ENCODE assay signal across 31 cellular contexts in the genomic region with DNA sequence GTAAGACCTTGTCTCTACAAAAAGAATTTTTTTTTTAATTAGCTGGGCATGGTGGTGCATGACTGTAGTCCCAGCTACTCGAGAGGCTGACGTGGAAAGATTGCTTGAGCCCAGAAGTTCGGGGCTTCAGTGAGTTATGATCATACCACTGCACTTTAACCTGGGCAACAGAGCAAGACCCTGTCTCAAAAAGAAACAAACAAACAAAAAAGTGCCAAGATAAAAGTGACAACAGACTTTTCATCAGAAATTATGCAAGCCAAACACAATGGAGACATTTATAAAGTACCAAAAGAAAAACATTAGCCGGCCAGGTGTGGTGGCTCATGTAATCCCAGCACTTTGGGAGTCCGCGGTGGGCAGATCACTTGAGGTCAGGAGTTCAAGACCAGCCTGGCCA.
"Had no signal": no experiment of that assay in that cellular context is flagged by ENCODE, and none has a peak within 500 bp of the region (broad histone marks: within the 10 kb centered on the region; RNA-seq: fewer than 3 reads in every experiment).

No MANE protein-coding gene starts in this region.

- H3K36me3 ChIP-seq: breast epithelium had no signal

- H3K27ac ChIP-seq: ascending aorta, breast epithelium, cardiac muscle cell, colonic mucosa, dorsolateral prefrontal cortex, foreskin keratinocyte, gastrocnemius medialis, heart left ventricle had no signal

- H3K27ac Mint-ChIP-seq: activated CD4-positive, alpha-beta memory T cell treated with anti-CD3 and anti-CD28 coated beads, Interleukin-2, amount 10 ng/mL, durations not matched to agents 7 days and 5 days; activated CD4-positive, alpha-beta T cell treated with anti-CD3 and anti-CD28 coated beads, Interleukin-2, amount 10 ng/mL, durations not matched to agents 7 days and 5 days; activated naive CD4-positive, alpha-beta T cell treated with anti-CD3 and anti-CD28 coated beads, Interleukin-2, amount 10 ng/mL, durations not matched to agents 7 days and 5 days; activated naive CD8-positive, alpha-beta T cell treated with anti-CD3 and anti-CD28 coated beads, Interleukin-2, amount 10 ng/mL, durations not matched to agents 7 days and 5 days; activated T-cell treated with anti-CD3 and anti-CD28 coated beads, Interleukin-2, amount 50 U/mL, for 72 hours; brain; dendritic cell treated with granulocyte-macrophage colony-stimulating factor and Interleukin-4, amounts not matched to agents 40 ng/mL and 50 ng/mL, for 4 days; endodermal cell had no signal

- H3K4me3 ChIP-seq: ascending aorta, breast epithelium, cardiac muscle cell, colonic mucosa, dorsolateral prefrontal cortex, gastrocnemius medialis, heart left ventricle had no signal

- H3K9me3 ChIP-seq: ascending aorta, breast epithelium, colonic mucosa, gastrocnemius medialis, heart left ventricle had no signal

- H3K27me3 Mint-ChIP-seq: activated CD4-positive, alpha-beta memory T cell treated with anti-CD3 and anti-CD28 coated beads, Interleukin-2, amount 10 ng/mL, durations not matched to agents 7 days and 5 days; activated CD4-positive, alpha-beta T cell treated with anti-CD3 and anti-CD28 coated beads, Interleukin-2, amount 10 ng/mL, durations not matched to agents 7 days and 5 days; activated naive CD4-positive, alpha-beta T cell treated with anti-CD3 and anti-CD28 coated beads, Interleukin-2, amount 10 ng/mL, durations not matched to agents 7 days and 5 days; activated naive CD8-positive, alpha-beta T cell treated with anti-CD3 and anti-CD28 coated beads, Interleukin-2, amount 10 ng/mL, durations not matched to agents 7 days and 5 days; activated T-cell treated with anti-CD3 and anti-CD28 coated beads, Interleukin-2, amount 50 U/mL, for 24 hours; dendritic cell treated with granulocyte-macrophage colony-stimulating factor and Interleukin-4, amounts not matched to agents 40 ng/mL and 50 ng/mL, for 4 days had no signal

- DNase-seq: activated CD4-positive, alpha-beta memory T cell treated with anti-CD3 and anti-CD28 coated beads, Interleukin-2, amount 10 ng/mL, durations not matched to agents 7 days and 5 days; activated CD4-positive, alpha-beta T cell treated with anti-CD3 and anti-CD28 coated beads for 1 hour; activated CD4-positive, alpha-beta T cell treated with anti-CD3 and anti-CD28 coated beads for 4 hours; activated CD4-positive, alpha-beta T cell treated with anti-CD3 and anti-CD28 coated beads, Interleukin-2, amount 10 ng/mL, durations not matched to agents 7 days and 5 days; activated CD4-positive, alpha-beta T cell treated with anti-CD3 and anti-CD28 coated beads, Interleukin-2, amount 50 U/mL, for 4 hours; activated CD8-positive, alpha-beta memory T cell treated with anti-CD3 and anti-CD28 coated beads, Interleukin-2, amount 50 U/mL, for 48 hours; activated gamma-delta T cell; activated naive CD4-positive, alpha-beta T cell; activated naive CD4-positive, alpha-beta T cell treated with anti-CD3 and anti-CD28 coated beads, Interleukin-2, amount 10 ng/mL, durations not matched to agents 7 days and 5 days; activated naive CD8-positive, alpha-beta T cell treated with anti-CD3 and anti-CD28 coated beads, Interleukin-2, amount 10 ng/mL, durations not matched to agents 7 days and 5 days; activated T-cell treated with anti-CD3 and anti-CD28 coated beads for 4 hours; activated T-cell treated with anti-CD3 and anti-CD28 coated beads, Interleukin-2, amount 50 U/mL, for 24 hours; activated T-cell treated with anti-CD3 and anti-CD28 coated beads, Interleukin-2, amount 50 U/mL, for 72 hours; central memory CD4-positive, alpha-beta T cell; cerebellar nuclear complex; colonic mucosa; dorsolateral prefrontal cortex; effector memory CD4-positive, alpha-beta T cell; endodermal cell; foreskin keratinocyte; gastrocnemius medialis; glutamatergic neuron; heart left ventricle; T-helper 2 cell had no signal

- H3K4me1 Mint-ChIP-seq: activated CD4-positive, alpha-beta memory T cell treated with anti-CD3 and anti-CD28 coated beads, Interleukin-2, amount 10 ng/mL, durations not matched to agents 7 days and 5 days; activated naive CD4-positive, alpha-beta T cell treated with anti-CD3 and anti-CD28 coated beads, Interleukin-2, amount 10 ng/mL, durations not matched to agents 7 days and 5 days; brain had no signal

- H3K27me3 ChIP-seq: ascending aorta, breast epithelium, cardiac muscle cell, colonic mucosa, dorsolateral prefrontal cortex, foreskin keratinocyte, gastrocnemius medialis, heart left ventricle had no signal

- ATAC-seq: activated naive CD4-positive, alpha-beta T cell treated with anti-CD3 and anti-CD28 coated beads, Interleukin-2, amount 50 U/mL, for 72 hours; activated T-cell treated with anti-CD3 and anti-CD28 coated beads, Interleukin-2, amount 50 U/mL, for 72 hours; esophagus mucosa; foreskin keratinocyte; gastrocnemius medialis; heart left ventricle had no signal

- H3K4me1 ChIP-seq: ascending aorta, breast epithelium, colonic mucosa, foreskin keratinocyte, gastrocnemius medialis, heart left ventricle had no signal

- H3K9me3 Mint-ChIP-seq: activated CD4-positive, alpha-beta memory T cell treated with anti-CD3 and anti-CD28 coated beads, Interleukin-2, amount 10 ng/mL, durations not matched to agents 7 days and 5 days; activated naive CD4-positive, alpha-beta T cell treated with anti-CD3 and anti-CD28 coated beads, Interleukin-2, amount 10 ng/mL, durations not matched to agents 7 days and 5 days; activated naive CD4-positive, alpha-beta T cell treated with anti-CD3 and anti-CD28 coated beads, Interleukin-2, amount 50 U/mL, for 72 hours; activated naive CD8-positive, alpha-beta T cell treated with anti-CD3 and anti-CD28 coated beads, Interleukin-2, amount 10 ng/mL, durations not matched to agents 7 days and 5 days; activated T-cell treated with anti-CD3 and anti-CD28 coated beads, Interleukin-2, amount 50 U/mL, for 24 hours; activated T-cell treated with anti-CD3 and anti-CD28 coated beads, Interleukin-2, amount 50 U/mL, for 72 hours had no signal

- H3K4me3 Mint-ChIP-seq: activated CD4-positive, alpha-beta memory T cell treated with anti-CD3 and anti-CD28 coated beads, Interleukin-2, amount 10 ng/mL, durations not matched to agents 7 days and 5 days; activated CD4-positive, alpha-beta T cell treated with anti-CD3 and anti-CD28 coated beads, Interleukin-2, amount 10 ng/mL, durations not matched to agents 7 days and 5 days; activated naive CD4-positive, alpha-beta T cell treated with anti-CD3 and anti-CD28 coated beads, Interleukin-2, amount 10 ng/mL, durations not matched to agents 7 days and 5 days; activated naive CD8-positive, alpha-beta T cell treated with anti-CD3 and anti-CD28 coated beads, Interleukin-2, amount 10 ng/mL, durations not matched to agents 7 days and 5 days; activated T-cell treated with anti-CD3 and anti-CD28 coated beads, Interleukin-2, amount 50 U/mL, for 24 hours; activated T-cell treated with anti-CD3 and anti-CD28 coated beads, Interleukin-2, amount 50 U/mL, for 72 hours; brain; dendritic cell treated with granulocyte-macrophage colony-stimulating factor and Interleukin-4, amounts not matched to agents 40 ng/mL and 50 ng/mL, for 4 days; endodermal cell had no signal
